ENCODE assay signal across 27 cellular contexts in the genomic region with DNA sequence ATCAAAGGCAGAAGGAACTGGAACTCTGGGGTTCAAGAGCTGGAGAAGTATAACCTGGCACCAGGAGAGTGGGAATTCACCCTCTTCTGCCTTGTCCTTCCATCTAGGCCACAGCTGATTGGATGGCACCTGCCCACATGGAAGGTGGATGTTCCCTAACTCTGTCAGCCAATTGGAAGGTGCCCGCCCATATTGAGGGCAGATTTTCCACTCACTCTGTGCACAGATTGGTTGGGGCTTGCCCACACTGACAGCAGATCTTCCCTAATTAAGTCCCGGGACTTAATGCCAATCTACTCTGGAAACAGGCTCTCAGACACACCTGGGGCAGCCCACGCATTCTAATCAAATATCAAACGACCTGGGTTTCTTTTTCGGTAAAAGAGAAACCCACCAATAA.
"Had no signal": no experiment of that assay in that cellular context is flagged by ENCODE, and none has a peak within 500 bp of the region (broad histone marks: within the 10 kb centered on the region; RNA-seq: fewer than 3 reads in every experiment).

No MANE protein-coding gene starts in this region.

- H3K9me3 ChIP-seq: gastrocnemius medialis, mucosa of descending colon, psoas muscle, sigmoid colon, thoracic aorta, tibial nerve, upper lobe of right lung, uterus had no signal

- H3K4me1 ChIP-seq: gastrocnemius medialis, psoas muscle, sigmoid colon, tibial nerve, upper lobe of right lung, uterus had no signal

- H3K36me3 ChIP-seq: gastrocnemius medialis, sigmoid colon, thoracic aorta, tibial nerve, upper lobe of right lung, uterus had no signal

- DNase-seq: dorsolateral prefrontal cortex; effector CD4-positive, alpha-beta T cell; endodermal cell; foreskin fibroblast; gastrocnemius medialis; head of caudate nucleus; kidney; mucosa of descending colon; naive B cell; nucleus accumbens; posterior cingulate gyrus; psoas muscle; right cardiac atrium; sigmoid colon; stimulated activated CD4-positive, alpha-beta T cell treated with anti-CD3 and anti-CD28 coated beads, Interleukin-2, amount 100 ng/mL, for 24 hours; stimulated activated CD4-positive, alpha-beta T cell treated with anti-CD3 and anti-CD28 coated beads, Interleukin-4, amount 100 ng/mL, for 24 hours; stimulated activated naive CD8-positive, alpha-beta T cell treated with anti-CD3 and anti-CD28 coated beads, Interleukin-15, Interleukin-2, amounts not matched to agents 100 U/mL and 50 U/mL, for 24 hours; substantia nigra; upper lobe of right lung; uterus had no signal

- ATAC-seq: esophagus mucosa; gastrocnemius medialis; left lobe of liver; mucosa of descending colon; psoas muscle; right cardiac atrium; stimulated activated effector memory CD8-positive, alpha-beta T cell treated with anti-CD3 and anti-CD28 coated beads, Interleukin-12 subunit alpha, Interleukin-12 subunit beta, amount 100 ng/mL, for 72 hours; stimulated activated naive CD8-positive, alpha-beta T cell treated with anti-CD3 and anti-CD28 coated beads, Interleukin-15, Interleukin-2, amounts not matched to agents 100 U/mL and 50 U/mL, for 24 hours; upper lobe of right lung had no signal

- H3K27ac ChIP-seq: dorsolateral prefrontal cortex, epithelial cell of prostate, gastrocnemius medialis, psoas muscle, sigmoid colon, thoracic aorta, tibial nerve, upper lobe of right lung, uterus had no signal

- H3K27me3 ChIP-seq: dorsolateral prefrontal cortex, gastrocnemius medialis, sigmoid colon, tibial nerve, upper lobe of right lung, uterus had no signal

- H3K4me3 ChIP-seq: dorsolateral prefrontal cortex, gastrocnemius medialis, lung, mucosa of descending colon, psoas muscle, sigmoid colon, thoracic aorta, tibial nerve, upper lobe of right lung, uterus had no signal
